11 cellular contexts compared by ENCODE assay signal in genomic region chr9:5455181-5455580, GRCh38. TPM values are rescaled to one million over a fixed set of nuclear protein-coding genes. Genes with fewer than 3 reads are reported as not detected.
DNase-seq lines count a peak whose midpoint lies in the region; ATAC-seq and TF ChIP-seq lines count a peak whose summit lies in the region.
"Had no signal": no experiment of that assay in that cellular context is flagged by ENCODE, and none has a peak within 500 bp of the region (broad histone marks: within the 10 kb centered on the region; RNA-seq: fewer than 3 reads in every experiment).

No MANE protein-coding gene starts in this region.

- H3K27ac ChIP-seq in foreskin keratinocyte: peak overlapping the region; percentile 80

- H3K4me1 Mint-ChIP-seq in T-helper 17 cell (peaks cover 42% of the 10 kb centered on the region), osteocyte (ENCODE audit: unreplicated experiment) (peaks cover 6% of the 10 kb centered on the region)

- DNase-seq in AG10803 (ENCODE audit: low read depth): peak; percentile 57
- no peak for DNase-seq in T-helper 17 cell
- peak; percentile 66 to 84 for DNase-seq in foreskin keratinocyte
- DNase-seq in NCI-H1092 treated with DMSO at 0.1 percent for 48 hours (lab: John Stamatoyannopoulos, UW): no peak
- DNase-seq in NCI-H1436 (lab: John Stamatoyannopoulos, UW): no peak
- no peak for DNase-seq in osteocyte (ENCODE audit: extremely low spot score, unreplicated experiment)
- DNase-seq: GOT3, right cardiac atrium had no signal

- TF ChIP-seq CTCF in AG10803 (conservative IDR thresholded peaks at IDR 0.05; ENCODE audit: low read length) (no peak), foreskin keratinocyte (conservative IDR thresholded peaks at IDR 0.05) (no peak), osteocyte (IDR thresholded peaks at IDR 0.05) (no peak)

- H3K27me3 Mint-ChIP-seq in T-helper 17 cell: no peaks in the 10 kb centered on the region
- H3K27me3 Mint-ChIP-seq in osteocyte (ENCODE audit: unreplicated experiment): no peaks in the 10 kb centered on the region

- H3K4me3 ChIP-seq in AG10803 (ENCODE audit: low read length): peak overlapping the region; percentile 19

- H3K4me1 ChIP-seq in foreskin keratinocyte: peaks cover 33% of the 10 kb centered on the region

- H3K27me3 ChIP-seq in foreskin keratinocyte: no peaks in the 10 kb centered on the region

- no peaks in the 10 kb centered on the region for H3K9me3 ChIP-seq in T-helper 17 cell (ENCODE audit: control insufficient read depth, low read length, poor library complexity, severe bottlenecking)

- ATAC-seq in GM18868 (IDR thresholded peaks at IDR 0.05; ENCODE audit: unreplicated experiment) (peak; percentile 43), T-helper 17 cell (no peak), foreskin keratinocyte (peak; percentile 81), GM18870 (IDR thresholded peaks at IDR 0.05; ENCODE audit: unreplicated experiment) (no peak)
- ATAC-seq: Panc1, right cardiac atrium had no signal

- H3K4me3 Mint-ChIP-seq in T-helper 17 cell (peak overlapping the region; percentile 80), osteocyte (ENCODE audit: unreplicated experiment) (no peak overlapping the region)

- peaks cover 3% of the 10 kb centered on the region for H3K36me3 Mint-ChIP-seq in T-helper 17 cell (ENCODE audit: low read depth)
- no peaks in the 10 kb centered on the region for H3K36me3 Mint-ChIP-seq in osteocyte (ENCODE audit: unreplicated experiment)

- H3K27ac Mint-ChIP-seq in T-helper 17 cell (peak overlapping the region; percentile 96), osteocyte (ENCODE audit: unreplicated experiment) (no peak overlapping the region)

- no peaks in the 10 kb centered on the region for H3K9me3 Mint-ChIP-seq in osteocyte (ENCODE audit: unreplicated experiment)

RNA-seq across cellular contexts. Expression of gene CD274, which starts 4.8 kb away (rescaled TPM):
- total RNA-seq in T-helper 17 cell (1 to 10 TPM; 4.7 to 6.7 TPM), foreskin keratinocyte (26.1 and 27.6 TPM in 2 replicates), osteocyte (0.31 and 0.43 TPM in 2 replicates)
- polyA plus RNA-seq in foreskin keratinocyte: 11.5 and 12.1 TPM in 2 replicates

RNA-seq across cellular contexts. Expression of gene PLGRKT, which starts 17.5 kb away (rescaled TPM):
- 10 to 100 TPM; 17.4 to 23.5 TPM for total RNA-seq in T-helper 17 cell
- total RNA-seq in foreskin keratinocyte: 49.3 and 55.6 TPM in 2 replicates
- 56.3 and 57.2 TPM in 2 replicates for polyA plus RNA-seq in foreskin keratinocyte
- total RNA-seq in osteocyte: 12.4 and 13.9 TPM in 2 replicates

RNA-seq across cellular contexts. Expression of gene PDCD1LG2, which starts 55.1 kb away (rescaled TPM):
- 1 to 10 TPM in 1 of 2 donors, under 1 TPM in 1; 0.50 to 1.1 TPM for total RNA-seq in T-helper 17 cell
- 21.9 and 22.9 TPM in 2 replicates for total RNA-seq in foreskin keratinocyte
- polyA plus RNA-seq in foreskin keratinocyte: 9.2 and 10.8 TPM in 2 replicates
- 1.7 TPM in 2 replicates for total RNA-seq in osteocyte

Comparison
In these comparisons a context has a peak if more than half of its experiments do, and no peak if none do; other contexts are left out.
1. DNase-seq: peak in AG10803 (single experiment) and foreskin keratinocyte (2 of 2); none in T-helper 17 cell (0 of 3), NCI-H1092 treated with DMSO at 0.1 percent for 48 hours (single experiment), NCI-H1436 (single experiment) and osteocyte (single experiment).
2. ATAC-seq: peak in GM18868 (single experiment) and foreskin keratinocyte (single experiment); none in T-helper 17 cell (single experiment) and GM18870 (single experiment).